Comparison of ENCODE assay signal across 14 cellular contexts in genomic region chr2:236662231-236663160, GRCh38.
A peak's percentile ranks its signal among the peaks of the same experiment; 100 is the strongest.
DNase-seq lines count a peak whose midpoint lies in the region; ATAC-seq, FAIRE-seq and TF ChIP-seq lines count a peak whose summit lies in the region.
"Had no signal": no experiment of that assay in that cellular context is flagged by ENCODE, and none has a peak within 500 bp of the region (broad histone marks: within the 10 kb centered on the region; RNA-seq: fewer than 3 reads in every experiment).

No MANE protein-coding gene starts in this region.

- no peak overlapping the region for H3K9ac ChIP-seq in rectal smooth muscle tissue (ENCODE audit: low read length)
- H3K9ac ChIP-seq in endodermal cell (ENCODE audit: extremely low read depth, low read length, poor library complexity, severe bottlenecking): no peak overlapping the region

- H3K27ac ChIP-seq in A549 (peak overlapping the region; percentile 88 to 90), ascending aorta (peak overlapping the region; percentile 35 to 37), rectal smooth muscle tissue (ENCODE audit: low read depth, low read length) (peak overlapping the region; percentile 58), endodermal cell (ENCODE audit: low read depth, low read length) (no peak overlapping the region)
- H3K27ac ChIP-seq: cardiac muscle cell had no signal

- no peaks in the 10 kb centered on the region for H3K4me1 Mint-ChIP-seq in activated naive CD4-positive, alpha-beta T cell treated with anti-CD3 and anti-CD28 coated beads, Interleukin-2, amount 10 ng/mL, durations not matched to agents 7 days and 5 days
- H3K4me1 Mint-ChIP-seq in endodermal cell: peaks cover 38% of the 10 kb centered on the region
- no peaks in the 10 kb centered on the region for H3K4me1 Mint-ChIP-seq in activated T-cell treated with anti-CD3 and anti-CD28 coated beads, Interleukin-2, amount 50 U/mL, for 4 hours (ENCODE audit: low read depth)

- no peak for TF ChIP-seq RAD21 in A549 (conservative IDR thresholded peaks at IDR 0.05 in 1 of 2, IDR thresholded peaks at IDR 0.05 in 1 of 2)

- H3K9me3 ChIP-seq in A549 (peaks cover 13% of the 10 kb centered on the region; the same call in 2 of the 3 replicates), ascending aorta (no peaks in the 10 kb centered on the region), endodermal cell (ENCODE audit: control insufficient read depth, low read length) (peaks cover 13% of the 10 kb centered on the region)
- H3K9me3 ChIP-seq: Caco-2, testis had no signal

- DNase-seq in A549 (ENCODE audit: low read depth in 1 of 2, low spot score in 1 of 2): no peak
- peak in 1 of 2 donors; percentile 62 for DNase-seq in ascending aorta (ENCODE audit: low spot score in 2 of 2)
- no peak for DNase-seq in Right ventricle myocardium superior
- DNase-seq in activated naive CD4-positive, alpha-beta T cell treated with anti-CD3 and anti-CD28 coated beads, Interleukin-2, amount 10 ng/mL, durations not matched to agents 7 days and 5 days: no peak
- DNase-seq in endodermal cell: no peak
- DNase-seq in activated naive CD4-positive, alpha-beta T cell treated with anti-CD3 and anti-CD28 coated beads, Interleukin-2, amount 50 U/mL, for 16 hours: no peak
- DNase-seq in activated T-cell treated with anti-CD3 and anti-CD28 coated beads, Interleukin-2, amount 50 U/mL, for 4 hours: no peak
- DNase-seq: activated CD4-positive, alpha-beta T cell treated with anti-CD3 and anti-CD28 coated beads for 48 hours; Caco-2; OCI-M1 had no signal

- peaks cover 2% of the 10 kb centered on the region for H3K9me3 Mint-ChIP-seq in activated naive CD4-positive, alpha-beta T cell treated with anti-CD3 and anti-CD28 coated beads, Interleukin-2, amount 10 ng/mL, durations not matched to agents 7 days and 5 days
- peaks cover 11% of the 10 kb centered on the region for H3K9me3 Mint-ChIP-seq in endodermal cell
- H3K9me3 Mint-ChIP-seq in activated T-cell treated with anti-CD3 and anti-CD28 coated beads, Interleukin-2, amount 50 U/mL, for 4 hours: peaks cover 5% of the 10 kb centered on the region

- no peak for ATAC-seq in A549
- peak; percentile 37 for ATAC-seq in Right ventricle myocardium superior (ENCODE audit: poor library complexity)
- ATAC-seq in activated T-cell treated with anti-CD3 and anti-CD28 coated beads, Interleukin-2, amount 50 U/mL, for 4 hours: no peak
- ATAC-seq: activated T-helper 17 cell treated with anti-CD3 and anti-CD28 coated beads, Interleukin-2, amount 50 U/mL, for 72 hours had no signal

- no peaks in the 10 kb centered on the region for H3K27me3 ChIP-seq in ascending aorta
- H3K27me3 ChIP-seq in rectal smooth muscle tissue (ENCODE audit: control insufficient read depth, insufficient read depth, low read length): no peaks in the 10 kb centered on the region
- H3K27me3 ChIP-seq in endodermal cell (ENCODE audit: control insufficient read depth, insufficient read depth, low read length, poor library complexity, severe bottlenecking): no peaks in the 10 kb centered on the region
- H3K27me3 ChIP-seq: cardiac muscle cell, testis had no signal

- TF ChIP-seq POLR2A in A549 (IDR thresholded peaks at IDR 0.05; ENCODE audit: low read length): no peak

- H3K36me3 ChIP-seq in ascending aorta (no peaks in the 10 kb centered on the region), rectal smooth muscle tissue (ENCODE audit: control insufficient read depth, insufficient read depth, low read length) (no peaks in the 10 kb centered on the region), endodermal cell (ENCODE audit: control insufficient read depth, insufficient read depth, low read length) (no peaks in the 10 kb centered on the region)
- H3K36me3 ChIP-seq: cardiac muscle cell had no signal

- H3K27me3 Mint-ChIP-seq in activated naive CD4-positive, alpha-beta T cell treated with anti-CD3 and anti-CD28 coated beads, Interleukin-2, amount 10 ng/mL, durations not matched to agents 7 days and 5 days: peaks cover 33% of the 10 kb centered on the region
- H3K27me3 Mint-ChIP-seq in endodermal cell (ENCODE audit: insufficient read depth): peaks cover 5% of the 10 kb centered on the region
- peaks cover 33% of the 10 kb centered on the region for H3K27me3 Mint-ChIP-seq in activated T-cell treated with anti-CD3 and anti-CD28 coated beads, Interleukin-2, amount 50 U/mL, for 4 hours (ENCODE audit: low read depth)

- POLR2A ChIA-PET in A549 (lab: Yijun Ruan, JAX): interaction anchor here (1.7 to 2.3 kb wide), 2 partner anchors 20 to 107 kb away, joined by 6 to 13 read pairs; no protein-coding TSS in a partner anchor

- no peak overlapping the region; the same call in 2 of the 3 replicates for H3K4me2 ChIP-seq in A549

- FAIRE-seq in A549 (lab: Jason Lieb, UNC): no peak

- TF ChIP-seq EP300 in A549 (IDR thresholded peaks at IDR 0.05): no peak

- H3K4me3 ChIP-seq in A549 (no peak overlapping the region), ascending aorta (no peak overlapping the region), rectal smooth muscle tissue (ENCODE audit: low read length) (no peak overlapping the region), endodermal cell (ENCODE audit: low read length) (no peak overlapping the region)
- H3K4me3 ChIP-seq: cardiac muscle cell, testis had no signal

- H3K36me3 Mint-ChIP-seq in activated naive CD4-positive, alpha-beta T cell treated with anti-CD3 and anti-CD28 coated beads, Interleukin-2, amount 10 ng/mL, durations not matched to agents 7 days and 5 days: no peaks in the 10 kb centered on the region
- peaks cover 8% of the 10 kb centered on the region for H3K36me3 Mint-ChIP-seq in endodermal cell (ENCODE audit: low read depth)
- H3K36me3 Mint-ChIP-seq in activated T-cell treated with anti-CD3 and anti-CD28 coated beads, Interleukin-2, amount 50 U/mL, for 4 hours (ENCODE audit: insufficient read depth): no peaks in the 10 kb centered on the region

- CTCF ChIA-PET in A549 (lab: Yijun Ruan, JAX): interaction anchor here (1.6 kb wide), 1 partner anchor 17 kb away, joined by 3 read pairs; no protein-coding TSS in a partner anchor
- CTCF ChIA-PET in activated naive CD4-positive, alpha-beta T cell treated with anti-CD3 and anti-CD28 coated beads, Interleukin-2, amount 10 ng/mL, durations not matched to agents 7 days and 5 days (lab: Charles Lee): no interaction called here

- TF ChIP-seq CTCF in A549 (IDR thresholded peaks at IDR 0.05) (no peak), ascending aorta (IDR thresholded peaks at IDR 0.05) (no peak), endodermal cell (conservative IDR thresholded peaks at IDR 0.05) (no peak)

- peaks cover 48% of the 10 kb centered on the region for H3K4me1 ChIP-seq in A549
- H3K4me1 ChIP-seq in ascending aorta: peaks cover 8 to 35% of the 10 kb centered on the region in 2 donors
- H3K4me1 ChIP-seq in rectal smooth muscle tissue (ENCODE audit: control insufficient read depth, insufficient read depth, low read length): peaks cover 41% of the 10 kb centered on the region
- peaks cover 20% of the 10 kb centered on the region for H3K4me1 ChIP-seq in endodermal cell (ENCODE audit: control insufficient read depth, insufficient read depth, low read length)
- H3K4me1 ChIP-seq: Caco-2 had no signal

- H3K4me3 Mint-ChIP-seq in activated naive CD4-positive, alpha-beta T cell treated with anti-CD3 and anti-CD28 coated beads, Interleukin-2, amount 10 ng/mL, durations not matched to agents 7 days and 5 days: no peak overlapping the region
- H3K4me3 Mint-ChIP-seq in endodermal cell: no peak overlapping the region
- H3K4me3 Mint-ChIP-seq in activated T-cell treated with anti-CD3 and anti-CD28 coated beads, Interleukin-2, amount 50 U/mL, for 4 hours: no peak overlapping the region
- H3K4me3 Mint-ChIP-seq: activated T-helper 17 cell treated with anti-CD3 and anti-CD28 coated beads, Interleukin-2, amount 50 U/mL, for 72 hours had no signal

- intact Hi-C loops in ascending aorta (cut with DNase I): no loop called here
- intact Hi-C loops in Right ventricle myocardium superior (cut with DNase I): no loop called here

- no peak overlapping the region for H3K27ac Mint-ChIP-seq in activated naive CD4-positive, alpha-beta T cell treated with anti-CD3 and anti-CD28 coated beads, Interleukin-2, amount 10 ng/mL, durations not matched to agents 7 days and 5 days
- H3K27ac Mint-ChIP-seq in endodermal cell: no peak overlapping the region
- H3K27ac Mint-ChIP-seq: activated T-helper 17 cell treated with anti-CD3 and anti-CD28 coated beads, Interleukin-2, amount 50 U/mL, for 72 hours had no signal

- 69% methylated on average over 11 of the region's 11 CpGs for WGBS in A549 (ENCODE audit: missing lambda C conversion rate)
- WGBS in endodermal cell (ENCODE audit: insufficient coverage in 1 of 2, insufficient read length in 1 of 2), 2 experiments: 83 to 91% methylated on average over 8 to 11 of the region's 11 CpGs

TF ChIP-seq in A549, 52 proteins besides CTCF, POLR2A, EP300 and RAD21:
- no peak for TF ChIP-seq MAFK (IDR thresholded peaks at IDR 0.05; ENCODE audit: partially characterized antibody)
